Comparison of ENCODE assay signal across 31 cellular contexts in genomic region chr6:4979426-4979825, GRCh38. TPM values are rescaled to one million over a fixed set of nuclear protein-coding genes. Genes with fewer than 3 reads are reported as not detected.
"Had no signal": no experiment of that assay in that cellular context is flagged by ENCODE, and none has a peak within 500 bp of the region (broad histone marks: within the 10 kb centered on the region; RNA-seq: fewer than 3 reads in every experiment).

No MANE protein-coding gene starts in this region.

- H3K27ac ChIP-seq: ascending aorta, breast epithelium, cardiac muscle cell, coronary artery, dorsolateral prefrontal cortex had no signal

- H3K36me3 Mint-ChIP-seq: activated naive CD4-positive, alpha-beta T cell treated with anti-CD3 and anti-CD28 coated beads, Interleukin-2, amount 10 ng/mL, durations not matched to agents 7 days and 5 days; activated naive CD8-positive, alpha-beta T cell treated with anti-CD3 and anti-CD28 coated beads, Interleukin-2, amount 10 ng/mL, durations not matched to agents 7 days and 5 days had no signal

- DNase-seq: activated CD4-positive, alpha-beta memory T cell treated with anti-CD3 and anti-CD28 coated beads for 36 hours; activated CD4-positive, alpha-beta T cell treated with anti-CD3 and anti-CD28 coated beads for 36 hours; activated CD4-positive, alpha-beta T cell treated with anti-CD3 and anti-CD28 coated beads, Interleukin-2, amount 10 ng/mL, durations not matched to agents 24 days and 14 days; activated CD4-positive, CD25-positive, alpha-beta regulatory T cell; activated CD4-positive, CD25-positive, alpha-beta regulatory T cell treated with anti-CD3 and anti-CD28 coated beads, Interleukin-2, amount 50 U/mL, for 72 hours; activated CD8-positive, alpha-beta memory T cell treated with anti-CD3 and anti-CD28 coated beads, Interleukin-2, amount 10 ng/mL, durations not matched to agents 7 days and 5 days; activated CD8-positive, alpha-beta memory T cell treated with anti-CD3 and anti-CD28 coated beads, Interleukin-2, amount 50 U/mL, for 4 hours; activated CD8-positive, alpha-beta T cell treated with anti-CD3 and anti-CD28 coated beads, Interleukin-2, amount 10 ng/mL, durations not matched to agents 7 days and 5 days; activated effector memory CD4-positive, alpha-beta T cell treated with anti-CD3 and anti-CD28 coated beads, Interleukin-2, amount 50 U/mL, for 16 hours; activated naive CD4-positive, alpha-beta T cell treated with anti-CD3 and anti-CD28 coated beads, Interleukin-2, amount 10 ng/mL, durations not matched to agents 7 days and 5 days; activated naive CD8-positive, alpha-beta T cell treated with anti-CD3 and anti-CD28 coated beads, Interleukin-2, amount 10 ng/mL, durations not matched to agents 7 days and 5 days; activated T-cell treated with anti-CD3 and anti-CD28 coated beads, Interleukin-2, amount 50 U/mL, for 1 hour; activated T-cell treated with anti-CD3 and anti-CD28 coated beads, Interleukin-2, amount 50 U/mL, for 48 hours; central memory CD4-positive, alpha-beta T cell; cerebellar nuclear complex; dorsolateral prefrontal cortex; effector memory CD4-positive, alpha-beta T cell; endodermal cell; foreskin fibroblast; head of caudate nucleus; T-helper 2 cell had no signal

- H3K27me3 Mint-ChIP-seq: dendritic cell treated with granulocyte-macrophage colony-stimulating factor and Interleukin-4, amounts not matched to agents 40 ng/mL and 50 ng/mL, for 4 days had no signal

- ATAC-seq: activated CD4-positive, alpha-beta T cell treated with anti-CD3 and anti-CD28 coated beads for 36 hours; activated CD8-positive, alpha-beta memory T cell treated with anti-CD3 and anti-CD28 coated beads, Interleukin-2, amount 10 ng/mL, durations not matched to agents 7 days and 5 days; activated CD8-positive, alpha-beta T cell treated with anti-CD3 and anti-CD28 coated beads, Interleukin-2, amount 10 ng/mL, durations not matched to agents 7 days and 5 days; activated naive CD4-positive, alpha-beta T cell treated with anti-CD3 and anti-CD28 coated beads, Interleukin-2, amount 50 U/mL, for 72 hours; esophagus mucosa had no signal

- H3K4me3 Mint-ChIP-seq: activated CD4-positive, alpha-beta memory T cell treated with anti-CD3 and anti-CD28 coated beads for 36 hours; activated CD4-positive, alpha-beta T cell treated with anti-CD3 and anti-CD28 coated beads for 36 hours; activated CD4-positive, alpha-beta T cell treated with anti-CD3 and anti-CD28 coated beads, Interleukin-2, amount 10 ng/mL, durations not matched to agents 24 days and 14 days; activated CD8-positive, alpha-beta memory T cell treated with anti-CD3 and anti-CD28 coated beads, Interleukin-2, amount 10 ng/mL, durations not matched to agents 7 days and 5 days; activated CD8-positive, alpha-beta T cell treated with anti-CD3 and anti-CD28 coated beads, Interleukin-2, amount 10 ng/mL, durations not matched to agents 7 days and 5 days; activated naive CD4-positive, alpha-beta T cell treated with anti-CD3 and anti-CD28 coated beads, Interleukin-2, amount 10 ng/mL, durations not matched to agents 7 days and 5 days; activated naive CD8-positive, alpha-beta T cell treated with anti-CD3 and anti-CD28 coated beads, Interleukin-2, amount 10 ng/mL, durations not matched to agents 7 days and 5 days; activated T-helper 1 cell treated with anti-CD3 and anti-CD28 coated beads, Interleukin-12 subunit alpha, Interleukin-12 subunit beta, Interleukin-2, Interleukin-4 antibody, amounts not matched to agents 30 ng/mL and 10 ng/mL and 1 ng/mL, durations not matched to agents 14 hours and 24 hours and 36 hours; brain; dendritic cell treated with granulocyte-macrophage colony-stimulating factor and Interleukin-4, amounts not matched to agents 40 ng/mL and 50 ng/mL, for 4 days; endodermal cell had no signal

- H3K27ac Mint-ChIP-seq: activated CD4-positive, alpha-beta memory T cell treated with anti-CD3 and anti-CD28 coated beads for 36 hours; activated CD4-positive, alpha-beta T cell treated with anti-CD3 and anti-CD28 coated beads for 36 hours; activated CD4-positive, alpha-beta T cell treated with anti-CD3 and anti-CD28 coated beads, Interleukin-2, amount 10 ng/mL, durations not matched to agents 24 days and 14 days; activated CD8-positive, alpha-beta memory T cell treated with anti-CD3 and anti-CD28 coated beads, Interleukin-2, amount 10 ng/mL, durations not matched to agents 7 days and 5 days; activated CD8-positive, alpha-beta T cell treated with anti-CD3 and anti-CD28 coated beads, Interleukin-2, amount 10 ng/mL, durations not matched to agents 7 days and 5 days; activated naive CD4-positive, alpha-beta T cell treated with anti-CD3 and anti-CD28 coated beads, Interleukin-2, amount 10 ng/mL, durations not matched to agents 7 days and 5 days; activated naive CD4-positive, alpha-beta T cell treated with anti-CD3 and anti-CD28 coated beads, Interleukin-2, amount 50 U/mL, for 72 hours; activated naive CD8-positive, alpha-beta T cell treated with anti-CD3 and anti-CD28 coated beads, Interleukin-2, amount 10 ng/mL, durations not matched to agents 7 days and 5 days; activated T-helper 1 cell treated with anti-CD3 and anti-CD28 coated beads, Interleukin-12 subunit alpha, Interleukin-12 subunit beta, Interleukin-2, Interleukin-4 antibody, amounts not matched to agents 30 ng/mL and 10 ng/mL and 1 ng/mL, durations not matched to agents 14 hours and 24 hours and 36 hours; activated T-helper 2 cell treated with anti-CD3 and anti-CD28 coated beads, Interferon-gamma antibody, Interleukin-2, Interleukin-4, amounts not matched to agents 10 μg/mL and 5 μg/mL and 100 μg/mL, durations not matched to agents 14 hours and 24 hours and 36 hours; brain; dendritic cell treated with granulocyte-macrophage colony-stimulating factor and Interleukin-4, amounts not matched to agents 40 ng/mL and 50 ng/mL, for 4 days; endodermal cell had no signal

- H3K4me3 ChIP-seq: ascending aorta, breast epithelium, cardiac muscle cell, coronary artery, dorsolateral prefrontal cortex had no signal

- H3K36me3 ChIP-seq: ascending aorta, breast epithelium, cardiac muscle cell had no signal

- H3K4me1 Mint-ChIP-seq: activated CD4-positive, alpha-beta T cell treated with anti-CD3 and anti-CD28 coated beads for 36 hours; activated CD4-positive, alpha-beta T cell treated with anti-CD3 and anti-CD28 coated beads, Interleukin-2, amount 10 ng/mL, durations not matched to agents 24 days and 14 days; activated CD8-positive, alpha-beta memory T cell treated with anti-CD3 and anti-CD28 coated beads, Interleukin-2, amount 10 ng/mL, durations not matched to agents 7 days and 5 days; activated naive CD4-positive, alpha-beta T cell treated with anti-CD3 and anti-CD28 coated beads, Interleukin-2, amount 10 ng/mL, durations not matched to agents 7 days and 5 days; activated naive CD8-positive, alpha-beta T cell treated with anti-CD3 and anti-CD28 coated beads, Interleukin-2, amount 10 ng/mL, durations not matched to agents 7 days and 5 days had no signal

- H3K27me3 ChIP-seq: ascending aorta, breast epithelium, cardiac muscle cell, dorsolateral prefrontal cortex had no signal

RNA-seq across cellular contexts. Expression of gene RPP40, which starts 24.4 kb away (rescaled TPM):
- total RNA-seq: ascending aorta had no signal
